In the genomic region with DNA sequence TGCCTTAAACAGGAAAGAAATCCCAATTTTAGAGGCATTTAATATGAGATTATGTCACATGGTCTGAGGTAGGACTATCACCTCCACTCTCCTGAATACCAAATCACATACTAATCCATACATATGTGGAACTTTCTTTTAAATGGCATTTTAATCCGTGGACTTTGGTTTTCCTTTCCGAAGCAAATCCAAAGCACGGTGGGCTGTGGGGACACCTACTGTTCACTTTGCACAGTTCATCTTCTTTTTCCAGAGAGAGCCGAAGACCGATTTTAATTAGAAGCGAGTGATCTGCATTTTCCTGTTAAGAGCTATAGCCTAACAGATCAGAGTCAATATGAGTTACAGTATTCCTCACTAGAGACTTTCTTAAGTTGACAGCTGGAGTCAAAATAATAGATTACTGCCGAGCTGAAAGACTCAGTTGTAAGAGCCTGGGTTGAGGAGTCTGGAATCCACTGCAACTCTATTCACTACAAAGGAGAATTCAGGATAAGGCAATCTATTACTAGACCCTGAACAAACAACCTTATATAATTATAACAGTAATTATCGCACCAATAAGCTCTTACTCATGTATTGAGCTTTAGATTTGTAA, we compare ENCODE assay signal across 10 cellular contexts.
DNase-seq lines count a peak whose midpoint lies in the region; ATAC-seq, FAIRE-seq and TF ChIP-seq lines count a peak whose summit lies in the region.
"Had no signal": no experiment of that assay in that cellular context is flagged by ENCODE, and none has a peak within 500 bp of the region (broad histone marks: within the 10 kb centered on the region; RNA-seq: fewer than 3 reads in every experiment).

No MANE protein-coding gene starts in this region.

- no peak overlapping the region for H3K27ac ChIP-seq in CD4-positive, alpha-beta T cell (ENCODE audit: low read depth, low read length)
- H3K27ac ChIP-seq in OCI-LY7 (ENCODE audit: low read depth, low read length, poor library complexity, severe bottlenecking) (no peak overlapping the region), esophagus muscularis mucosa (replicated peaks in 1 of 4) (no peak overlapping the region), ovary (no peak overlapping the region)
- H3K27ac ChIP-seq: SJSA1 had no signal

- peaks cover 60% of the 10 kb centered on the region for H3K27me3 Mint-ChIP-seq in CD4-positive, alpha-beta T cell
- peaks cover 63% of the 10 kb centered on the region for H3K27me3 Mint-ChIP-seq in osteocyte (ENCODE audit: unreplicated experiment)

- H3K4me3 ChIP-seq in OCI-LY7 (ENCODE audit: low read depth, low read length, poor library complexity, severe bottlenecking) = no peak overlapping the region
- H3K4me3 ChIP-seq in esophagus muscularis mucosa = no peak overlapping the region
- H3K4me3 ChIP-seq in ovary = no peak overlapping the region
- H3K4me3 ChIP-seq: SJSA1 had no signal

- H3K27ac Mint-ChIP-seq in CD4-positive, alpha-beta T cell = no peak overlapping the region
- H3K27ac Mint-ChIP-seq in osteocyte (ENCODE audit: unreplicated experiment) = no peak overlapping the region
- H3K27ac Mint-ChIP-seq: naive B cell had no signal

- no peak for TF ChIP-seq EP300 in esophagus muscularis mucosa (IDR thresholded peaks at IDR 0.05)
- no peak for TF ChIP-seq EP300 in ovary (IDR thresholded peaks at IDR 0.05)

- intact Hi-C loops in CD4-positive, alpha-beta T cell (cut with DNase I, micrococcal nuclease) = no loop called here
- intact Hi-C loops in OCI-LY7 (cut with micrococcal nuclease; ENCODE audit: unreplicated experiment) (no loop called here), esophagus muscularis mucosa (cut with DNase I) (no loop called here), ovary (cut with DNase I) (no loop called here)

- no peak overlapping the region for H3K4me2 ChIP-seq in OCI-LY7 (ENCODE audit: low read length)

- no peaks in the 10 kb centered on the region for H3K4me1 ChIP-seq in OCI-LY7 (ENCODE audit: insufficient read depth, low read length, poor library complexity, severe bottlenecking)
- peaks cover 0 to 6% (median 0%) of the 10 kb centered on the region in 4 donors for H3K4me1 ChIP-seq in esophagus muscularis mucosa
- no peaks in the 10 kb centered on the region for H3K4me1 ChIP-seq in ovary (ENCODE audit: insufficient read depth)
- H3K4me1 ChIP-seq: SJSA1 had no signal

- FAIRE-seq in GM12892 (lab: Jason Lieb, UNC) = no peak

- H3K4me1 Mint-ChIP-seq in CD4-positive, alpha-beta T cell (ENCODE audit: low read depth) = no peaks in the 10 kb centered on the region
- peaks cover 3% of the 10 kb centered on the region for H3K4me1 Mint-ChIP-seq in osteocyte (ENCODE audit: unreplicated experiment)
- H3K4me1 Mint-ChIP-seq: naive B cell had no signal

- no peaks in the 10 kb centered on the region for H3K9me3 Mint-ChIP-seq in CD4-positive, alpha-beta T cell
- H3K9me3 Mint-ChIP-seq in osteocyte (ENCODE audit: unreplicated experiment) = no peaks in the 10 kb centered on the region

- peak; percentile 42 for TF ChIP-seq CTCF in CD4-positive, alpha-beta T cell (IDR thresholded peaks at IDR 0.05)
- TF ChIP-seq CTCF in OCI-LY7 (conservative IDR thresholded peaks at IDR 0.05; ENCODE audit: low read length) (peak; percentile 78), esophagus muscularis mucosa (IDR thresholded peaks at IDR 0.05) (peak; percentile 24 to 53 (median 42)), osteocyte (IDR thresholded peaks at IDR 0.05) (peak; percentile 69), ovary (IDR thresholded peaks at IDR 0.05) (peak in 1 of 3 donors; percentile 14)

- H3K9me3 ChIP-seq in CD4-positive, alpha-beta T cell (ENCODE audit: control insufficient read depth, low read length) = no peaks in the 10 kb centered on the region
- H3K9me3 ChIP-seq in OCI-LY7 (ENCODE audit: low read length) = no peaks in the 10 kb centered on the region
- H3K9me3 ChIP-seq in esophagus muscularis mucosa = no peaks in the 10 kb centered on the region
- H3K9me3 ChIP-seq in ovary = no peaks in the 10 kb centered on the region
- H3K9me3 ChIP-seq: SJSA1 had no signal

- no peaks in the 10 kb centered on the region for H3K79me2 ChIP-seq in OCI-LY7 (ENCODE audit: insufficient read depth, low read depth, low read length)

- ATAC-seq in CD4-positive, alpha-beta T cell (ENCODE audit: poor library complexity) = no peak
- ATAC-seq in GM18867 (IDR thresholded peaks at IDR 0.05; ENCODE audit: unreplicated experiment) = peak; percentile 68

- no peaks in the 10 kb centered on the region for H3K36me3 Mint-ChIP-seq in CD4-positive, alpha-beta T cell (ENCODE audit: low read depth)
- H3K36me3 Mint-ChIP-seq in osteocyte (ENCODE audit: unreplicated experiment) = no peaks in the 10 kb centered on the region

- H2AFZ ChIP-seq in OCI-LY7 (ENCODE audit: low read length) = no peak overlapping the region

- BruUV-seq in OCI-LY7 (replicated peaks; lab: Mats Ljungman, UMichigan) = no TSS peak

- H4K20me1 ChIP-seq in OCI-LY7 (ENCODE audit: insufficient read depth, low read length) = no peaks in the 10 kb centered on the region

- H3K36me3 ChIP-seq in OCI-LY7 (ENCODE audit: insufficient read depth, low read length) = no peaks in the 10 kb centered on the region
- H3K36me3 ChIP-seq in esophagus muscularis mucosa = no peaks in the 10 kb centered on the region
- H3K36me3 ChIP-seq in ovary = no peaks in the 10 kb centered on the region
- H3K36me3 ChIP-seq: SJSA1 had no signal

- H3K27me3 ChIP-seq in CD4-positive, alpha-beta T cell (ENCODE audit: control insufficient read depth, insufficient read depth, low read length) = peaks cover 3% of the 10 kb centered on the region
- peaks cover 0 to 12% (median 0%) of the 10 kb centered on the region in 4 donors for H3K27me3 ChIP-seq in esophagus muscularis mucosa
- no peaks in the 10 kb centered on the region for H3K27me3 ChIP-seq in ovary

- WGBS in esophagus muscularis mucosa = 20% methylated on average over 8 of the region's 8 CpGs
- 12 to 13% (median 12%) methylated on average over 8 of the region's 8 CpGs for WGBS in ovary, 3 donors

- POLR2A ChIA-PET in CD4-positive, alpha-beta T cell (lab: Charles Lee) = no interaction called here
- POLR2A ChIA-PET in OCI-LY7 (lab: Charles Lee) = interaction anchor here (1.0 kb wide), 1 partner anchor 360 kb away, joined by 3 read pairs; no protein-coding TSS in a partner anchor

- TF ChIP-seq POLR2A in esophagus muscularis mucosa (IDR thresholded peaks at IDR 0.05; ENCODE audit: low read depth) (no peak), ovary (IDR thresholded peaks at IDR 0.05) (no peak), GM12892 (IDR thresholded peaks at IDR 0.05; ENCODE audit: low read depth, low read length) (no peak)

- DNase-seq in CD4-positive, alpha-beta T cell = no peak
- DNase-seq in OCI-LY7 (ENCODE audit: low spot score) = no peak
- no peak for DNase-seq in esophagus muscularis mucosa (ENCODE audit: extremely low spot score)
- no peak for DNase-seq in osteocyte (ENCODE audit: extremely low spot score, unreplicated experiment)
- no peak for DNase-seq in ovary
- DNase-seq in GM12892 (ENCODE audit: insufficient read length) = no peak
- DNase-seq in stimulated activated CD4-positive, alpha-beta T cell treated with anti-CD3 and anti-CD28 coated beads, Interleukin-2, amount 100 ng/mL, for 48 hours = no peak
- DNase-seq: naive B cell had no signal

- no peaks in the 10 kb centered on the region for H3K9me2 ChIP-seq in OCI-LY7 (ENCODE audit: insufficient read depth, low read length)

- CTCF ChIA-PET in CD4-positive, alpha-beta T cell (lab: Charles Lee) = no interaction called here
- CTCF ChIA-PET in OCI-LY7 (lab: Charles Lee; ENCODE audit: unreplicated experiment) = no interaction called here

- no peak overlapping the region for H3K4me3 Mint-ChIP-seq in CD4-positive, alpha-beta T cell
- H3K4me3 Mint-ChIP-seq in osteocyte (ENCODE audit: unreplicated experiment) = no peak overlapping the region
- H3K4me3 Mint-ChIP-seq: naive B cell had no signal
